Comparison of ENCODE assay signal across 1 cellular context in genomic region chr9:136007906-136008692, GRCh38.
TF ChIP-seq lines count a peak whose summit lies in the region.

No MANE protein-coding gene starts in this region.

TF ChIP-seq in HepG2, 621 proteins besides CTCF, POLR2A, EP300 and RAD21 (continued from another document and continues in another):
- TF ChIP-seq ZNF687 (CRISPR knock-in tag; IDR thresholded peaks at IDR 0.05) (peak; percentile 82), TOPORS (CRISPR knock-in tag; IDR thresholded peaks at IDR 0.05) (no peak), MTA1 (CRISPR knock-in tag; IDR thresholded peaks at IDR 0.05; ENCODE audit: borderline replicate concordance) (peak; percentile 31; the same call in 1 of the 2 replicates), ZEB1 (IDR thresholded peaks at IDR 0.05; ENCODE audit: insufficient replicate concordance, low read depth) (peak; percentile 26), NONO (IDR thresholded peaks at IDR 0.05) (no peak), NONO (CRISPR knock-in tag; conservative IDR thresholded peaks at IDR 0.05) (peak; percentile 53; the same call in 1 of the 2 replicates), RFX3 (CRISPR knock-in tag; IDR thresholded peaks at IDR 0.05) (no peak), THYN1 (CRISPR knock-in tag; IDR thresholded peaks at IDR 0.05; ENCODE audit: borderline replicate concordance, low read depth) (no peak), FOXM1 (CRISPR knock-in tag; IDR thresholded peaks at IDR 0.05) (no peak), SNRNP70 (IDR thresholded peaks at IDR 0.05; ENCODE audit: low read depth, low read length) (no peak), ZNF367 (CRISPR knock-in tag; IDR thresholded peaks at IDR 0.05; ENCODE audit: borderline replicate concordance) (no peak), FOXA1 (IDR thresholded peaks at IDR 0.05) (no peak), FOXA1 (CRISPR knock-in tag; IDR thresholded peaks at IDR 0.05) (peak; percentile 50; the same call in 1 of the 2 replicates), BCL6 (CRISPR knock-in tag; IDR thresholded peaks at IDR 0.05) (peak; percentile 55), HNF4G (IDR thresholded peaks at IDR 0.05; ENCODE audit: borderline replicate concordance, low read depth, low read length) (peak; percentile 64; the same call in 1 of the 2 replicates), HNF4G (CRISPR knock-in tag; IDR thresholded peaks at IDR 0.05; ENCODE audit: borderline replicate concordance, low read depth) (peak; percentile 54), ZNF451 (CRISPR knock-in tag; IDR thresholded peaks at IDR 0.05) (no peak), PAXIP1 (CRISPR knock-in tag; conservative IDR thresholded peaks at IDR 0.05) (peak; percentile 86), GABPA (IDR thresholded peaks at IDR 0.05; ENCODE audit: low read depth, low read length) (no peak), GABPA (CRISPR knock-in tag; IDR thresholded peaks at IDR 0.05; ENCODE audit: low read depth) (no peak), UBTF (CRISPR knock-in tag; IDR thresholded peaks at IDR 0.05) (peak; percentile 38; the same call in 1 of the 2 replicates), NFKBIZ (CRISPR knock-in tag; IDR thresholded peaks at IDR 0.05) (0 out of 2 replicates have a peak, but pooled peaks have one; percentile 66), ASH2L (IDR thresholded peaks at IDR 0.05; ENCODE audit: insufficient read length, low read depth, low read length) (peak; percentile 88), FOSL1 (CRISPR knock-in tag; IDR thresholded peaks at IDR 0.05; ENCODE audit: borderline replicate concordance) (peak; percentile 61; the same call in 1 of the 2 replicates), SYNCRIP (IDR thresholded peaks at IDR 0.05; ENCODE audit: insufficient read depth, low read depth, low read length) (no peak), JUNB (CRISPR knock-in tag; IDR thresholded peaks at IDR 0.05; ENCODE audit: borderline replicate concordance) (peak; percentile 61; the same call in 1 of the 2 replicates), JUN (CRISPR knock-in tag; IDR thresholded peaks at IDR 0.05) (no peak), HNRNPL (IDR thresholded peaks at IDR 0.05; ENCODE audit: low read depth, low read length) (peak; percentile 69; the same call in 1 of the 2 replicates), NR2F2 (IDR thresholded peaks at IDR 0.05; ENCODE audit: borderline replicate concordance, low read depth) (peak; percentile 30; the same call in 1 of the 2 replicates), ZNF775 (CRISPR knock-in tag; IDR thresholded peaks at IDR 0.05; ENCODE audit: borderline replicate concordance) (no peak), XRCC5 (optimal IDR thresholded peaks at IDR 0.05; ENCODE audit: low read length) (no peak), TCF7 (IDR thresholded peaks at IDR 0.05; ENCODE audit: low read depth) (peak; percentile 42; the same call in 1 of the 2 replicates), ZBTB38 (CRISPR knock-in tag; IDR thresholded peaks at IDR 0.05) (0 out of 2 replicates have a peak, but pooled peaks have one; percentile 5), ZBTB1 (CRISPR knock-in tag; IDR thresholded peaks at IDR 0.05; ENCODE audit: borderline replicate concordance) (no peak), NAIF1 (CRISPR knock-in tag; IDR thresholded peaks at IDR 0.05; ENCODE audit: borderline replicate concordance) (no peak), ZBTB14 (CRISPR knock-in tag; IDR thresholded peaks at IDR 0.05) (no peak), SALL1 (CRISPR knock-in tag; IDR thresholded peaks at IDR 0.05) (peak; percentile 70), SP2 (CRISPR knock-in tag; IDR thresholded peaks at IDR 0.05) (no peak), HNRNPUL1 (IDR thresholded peaks at IDR 0.05; ENCODE audit: low read depth, low read length) (no peak), RNF2 (conservative IDR thresholded peaks at IDR 0.05; ENCODE audit: low read depth) (0 out of 2 replicates have a peak, but pooled peaks have one; percentile 31), RARA (CRISPR knock-in tag; IDR thresholded peaks at IDR 0.05) (peak; percentile 87)
- TF ChIP-seq, protein P1, sequence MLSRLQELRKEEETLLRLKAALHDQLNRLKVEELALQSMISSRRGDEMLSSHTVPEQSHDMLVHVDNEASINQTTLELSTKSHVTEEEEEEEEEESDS (CRISPR knock-in tag; IDR thresholded peaks at IDR 0.05; ENCODE audit: borderline replicate concordance): no peak
- TF ChIP-seq, protein P2, sequence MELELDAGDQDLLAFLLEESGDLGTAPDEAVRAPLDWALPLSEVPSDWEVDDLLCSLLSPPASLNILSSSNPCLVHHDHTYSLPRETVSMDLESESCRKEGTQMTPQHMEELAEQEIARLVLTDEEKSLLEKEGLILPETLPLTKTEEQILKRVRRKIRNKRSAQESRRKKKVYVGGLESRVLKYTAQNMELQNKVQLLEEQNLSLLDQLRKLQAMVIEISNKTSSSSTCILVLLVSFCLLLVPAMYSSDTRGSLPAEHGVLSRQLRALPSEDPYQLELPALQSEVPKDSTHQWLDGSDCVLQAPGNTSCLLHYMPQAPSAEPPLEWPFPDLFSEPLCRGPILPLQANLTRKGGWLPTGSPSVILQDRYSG (CRISPR knock-in tag; IDR thresholded peaks at IDR 0.05): no peak
- TF ChIP-seq, protein P3, sequence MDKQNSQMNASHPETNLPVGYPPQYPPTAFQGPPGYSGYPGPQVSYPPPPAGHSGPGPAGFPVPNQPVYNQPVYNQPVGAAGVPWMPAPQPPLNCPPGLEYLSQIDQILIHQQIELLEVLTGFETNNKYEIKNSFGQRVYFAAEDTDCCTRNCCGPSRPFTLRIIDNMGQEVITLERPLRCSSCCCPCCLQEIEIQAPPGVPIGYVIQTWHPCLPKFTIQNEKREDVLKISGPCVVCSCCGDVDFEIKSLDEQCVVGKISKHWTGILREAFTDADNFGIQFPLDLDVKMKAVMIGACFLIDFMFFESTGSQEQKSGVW (CRISPR knock-in tag; IDR thresholded peaks at IDR 0.05; ENCODE audit: borderline replicate concordance): no peak
- TF ChIP-seq, protein P4, sequence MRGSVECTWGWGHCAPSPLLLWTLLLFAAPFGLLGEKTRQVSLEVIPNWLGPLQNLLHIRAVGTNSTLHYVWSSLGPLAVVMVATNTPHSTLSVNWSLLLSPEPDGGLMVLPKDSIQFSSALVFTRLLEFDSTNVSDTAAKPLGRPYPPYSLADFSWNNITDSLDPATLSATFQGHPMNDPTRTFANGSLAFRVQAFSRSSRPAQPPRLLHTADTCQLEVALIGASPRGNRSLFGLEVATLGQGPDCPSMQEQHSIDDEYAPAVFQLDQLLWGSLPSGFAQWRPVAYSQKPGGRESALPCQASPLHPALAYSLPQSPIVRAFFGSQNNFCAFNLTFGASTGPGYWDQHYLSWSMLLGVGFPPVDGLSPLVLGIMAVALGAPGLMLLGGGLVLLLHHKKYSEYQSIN (CRISPR knock-in tag; IDR thresholded peaks at IDR 0.05; ENCODE audit: borderline replicate concordance): no peak
- TF ChIP-seq, protein P5, sequence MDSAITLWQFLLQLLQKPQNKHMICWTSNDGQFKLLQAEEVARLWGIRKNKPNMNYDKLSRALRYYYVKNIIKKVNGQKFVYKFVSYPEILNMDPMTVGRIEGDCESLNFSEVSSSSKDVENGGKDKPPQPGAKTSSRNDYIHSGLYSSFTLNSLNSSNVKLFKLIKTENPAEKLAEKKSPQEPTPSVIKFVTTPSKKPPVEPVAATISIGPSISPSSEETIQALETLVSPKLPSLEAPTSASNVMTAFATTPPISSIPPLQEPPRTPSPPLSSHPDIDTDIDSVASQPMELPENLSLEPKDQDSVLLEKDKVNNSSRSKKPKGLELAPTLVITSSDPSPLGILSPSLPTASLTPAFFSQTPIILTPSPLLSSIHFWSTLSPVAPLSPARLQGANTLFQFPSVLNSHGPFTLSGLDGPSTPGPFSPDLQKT (CRISPR knock-in tag; IDR thresholded peaks at IDR 0.05; ENCODE audit: borderline replicate concordance): no peak
- TF ChIP-seq, protein P6, sequence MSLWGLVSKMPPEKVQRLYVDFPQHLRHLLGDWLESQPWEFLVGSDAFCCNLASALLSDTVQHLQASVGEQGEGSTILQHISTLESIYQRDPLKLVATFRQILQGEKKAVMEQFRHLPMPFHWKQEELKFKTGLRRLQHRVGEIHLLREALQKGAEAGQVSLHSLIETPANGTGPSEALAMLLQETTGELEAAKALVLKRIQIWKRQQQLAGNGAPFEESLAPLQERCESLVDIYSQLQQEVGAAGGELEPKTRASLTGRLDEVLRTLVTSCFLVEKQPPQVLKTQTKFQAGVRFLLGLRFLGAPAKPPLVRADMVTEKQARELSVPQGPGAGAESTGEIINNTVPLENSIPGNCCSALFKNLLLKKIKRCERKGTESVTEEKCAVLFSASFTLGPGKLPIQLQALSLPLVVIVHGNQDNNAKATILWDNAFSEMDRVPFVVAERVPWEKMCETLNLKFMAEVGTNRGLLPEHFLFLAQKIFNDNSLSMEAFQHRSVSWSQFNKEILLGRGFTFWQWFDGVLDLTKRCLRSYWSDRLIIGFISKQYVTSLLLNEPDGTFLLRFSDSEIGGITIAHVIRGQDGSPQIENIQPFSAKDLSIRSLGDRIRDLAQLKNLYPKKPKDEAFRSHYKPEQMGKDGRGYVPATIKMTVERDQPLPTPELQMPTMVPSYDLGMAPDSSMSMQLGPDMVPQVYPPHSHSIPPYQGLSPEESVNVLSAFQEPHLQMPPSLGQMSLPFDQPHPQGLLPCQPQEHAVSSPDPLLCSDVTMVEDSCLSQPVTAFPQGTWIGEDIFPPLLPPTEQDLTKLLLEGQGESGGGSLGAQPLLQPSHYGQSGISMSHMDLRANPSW (CRISPR knock-in tag; IDR thresholded peaks at IDR 0.05; ENCODE audit: borderline replicate concordance): no peak
